ENCODE assay signal across 11 cellular contexts in the genomic region with DNA sequence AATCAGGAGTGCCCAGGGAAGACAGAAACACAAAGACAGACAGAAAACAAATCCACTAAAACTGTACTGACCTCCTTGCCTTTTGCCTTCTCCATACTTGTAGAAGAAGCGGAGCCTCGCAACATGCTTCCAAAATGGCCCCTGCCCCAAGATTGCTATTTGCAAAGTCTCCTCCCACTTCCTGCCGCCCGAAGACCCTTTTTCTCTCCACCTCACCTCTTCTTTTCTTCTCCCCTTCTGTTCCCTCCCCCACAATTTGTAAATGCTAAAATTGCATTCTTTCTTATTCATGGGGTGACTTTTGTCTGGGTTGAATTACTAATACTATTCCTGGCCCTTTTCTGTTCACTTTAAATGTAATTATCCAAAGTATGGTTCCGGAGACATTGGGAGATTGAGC. TPM values are rescaled to one million over a fixed set of nuclear protein-coding genes. Genes with fewer than 3 reads are reported as not detected.
A peak's percentile ranks its signal among the peaks of the same experiment; 100 is the strongest.
DNase-seq lines count a peak whose midpoint lies in the region; ATAC-seq, FAIRE-seq and TF ChIP-seq lines count a peak whose summit lies in the region.
"Had no signal": no experiment of that assay in that cellular context is flagged by ENCODE, and none has a peak within 500 bp of the region (broad histone marks: within the 10 kb centered on the region; RNA-seq: fewer than 3 reads in every experiment).

A gene with protein sequence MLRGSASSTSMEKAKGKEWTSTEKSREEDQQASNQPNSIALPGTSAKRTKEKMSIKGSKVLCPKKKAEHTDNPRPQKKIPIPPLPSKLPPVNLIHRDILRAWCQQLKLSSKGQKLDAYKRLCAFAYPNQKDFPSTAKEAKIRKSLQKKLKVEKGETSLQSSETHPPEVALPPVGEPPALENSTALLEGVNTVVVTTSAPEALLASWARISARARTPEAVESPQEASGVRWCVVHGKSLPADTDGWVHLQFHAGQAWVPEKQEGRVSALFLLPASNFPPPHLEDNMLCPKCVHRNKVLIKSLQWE (minus strand): TSS at position 154 of the 400 bp plus-strand sequence. CDS start 29 bp downstream, at position 125.

- in situ Hi-C loops in GM13976 (cut with MboI; ENCODE audit: low sequenced_read_pairs, unreplicated experiment) = no loop called here

- H3K4me1 ChIP-seq in A549 (peaks cover 15% of the 10 kb centered on the region; the same call in 2 of the 3 replicates), NT2/D1 (ENCODE audit: insufficient read depth, insufficient read length) (no peaks in the 10 kb centered on the region), adrenal gland (replicated peaks in 1 of 2) (peaks cover 0 to 8% of the 10 kb centered on the region in 2 donors)

- ATAC-seq in A549 = no peak

- H3K27me3 Mint-ChIP-seq in nephron progenitor cell (ENCODE audit: low read depth, poor library complexity) = peaks cover 7% of the 10 kb centered on the region

- H3K4me3 Mint-ChIP-seq in nephron progenitor cell = peak within 1 kb of the TSS; percentile 96

- H3K36me3 ChIP-seq in NT2/D1 (ENCODE audit: insufficient read depth, insufficient read length, low read length) (peaks cover 45% of the 10 kb centered on the region), adrenal gland (replicated peaks in 1 of 2) (no peaks in the 10 kb centered on the region)

- H3K27ac ChIP-seq in A549 (no peak within 1 kb of the TSS; a peak in 1 of 6 replicates), adrenal gland (no peak within 1 kb of the TSS)

- no peak for TF ChIP-seq RAD21 in A549 (conservative IDR thresholded peaks at IDR 0.05 in 1 of 2, IDR thresholded peaks at IDR 0.05 in 1 of 2)

- H3K9me3 Mint-ChIP-seq in nephron progenitor cell = peaks cover 9% of the 10 kb centered on the region

- no peaks in the 10 kb centered on the region for H3K27me3 ChIP-seq in NT2/D1 (ENCODE audit: insufficient read depth, insufficient read length)
- H3K27me3 ChIP-seq in adrenal gland = no peaks in the 10 kb centered on the region

- CTCF ChIA-PET in A549 (lab: Yijun Ruan, JAX) = no interaction called here

- FAIRE-seq in A549 (lab: Jason Lieb, UNC) (no peak), H54 (lab: Jason Lieb, UNC) (no peak)

- peaks cover 16% of the 10 kb centered on the region for H3K36me3 Mint-ChIP-seq in nephron progenitor cell (ENCODE audit: low read depth)

- DNase-seq in A549 (ENCODE audit: low read depth in 1 of 2, low spot score in 1 of 2) (no peak), NT2/D1 (ENCODE audit: low read depth, low spot score) (peak; percentile 87), epithelial cell of proximal tubule (ENCODE audit: low read depth) (no peak), nephron progenitor cell (peak; percentile 35), NCI-H2029 (lab: John Stamatoyannopoulos, UW) (no peak), H54 (ENCODE audit: insufficient read length, low spot score) (no peak), GM13976 (ENCODE audit: low spot score) (no peak), adrenal gland (no peak)
- DNase-seq: Calu3; MV-4-11; stimulated activated CD4-positive, alpha-beta T cell treated with anti-CD3 and anti-CD28 coated beads, Interleukin-4, amount 100 ng/mL, for 1 hour had no signal

- TF ChIP-seq CTCF in A549 (IDR thresholded peaks at IDR 0.05) = no peak
- no peak for TF ChIP-seq CTCF in epithelial cell of proximal tubule (conservative IDR thresholded peaks at IDR 0.05; ENCODE audit: low read depth, low read length)
- TF ChIP-seq CTCF in nephron progenitor cell (IDR thresholded peaks at IDR 0.05) = no peak
- TF ChIP-seq CTCF in GM13976 (IDR thresholded peaks at IDR 0.05; ENCODE audit: borderline replicate concordance, control extremely low read depth, extremely low read depth, insufficient read depth, missing control alignments) = no peak
- no peak for TF ChIP-seq CTCF in adrenal gland (IDR thresholded peaks at IDR 0.05)

- TF ChIP-seq EP300 in A549 (IDR thresholded peaks at IDR 0.05) = no peak

- TF ChIP-seq POLR2A in A549 (IDR thresholded peaks at IDR 0.05; ENCODE audit: low read length) = no peak
- TF ChIP-seq POLR2A in H54 (IDR thresholded peaks at IDR 0.05; ENCODE audit: low read depth, low read length) = no peak
- no peak for TF ChIP-seq POLR2A in adrenal gland (IDR thresholded peaks at IDR 0.05)

- H3K4me3 ChIP-seq in A549 (no peak within 1 kb of the TSS), NT2/D1 (ENCODE audit: insufficient read length, low read depth) (peak within 1 kb of the TSS; percentile 76), epithelial cell of proximal tubule (ENCODE audit: low read depth, low read length) (peak within 1 kb of the TSS; percentile 43), adrenal gland (peak within 1 kb of the TSS in 1 of 4 donors; percentile 52)

- peak within 1 kb of the TSS; percentile 93 for H3K27ac Mint-ChIP-seq in nephron progenitor cell

- H3K4me2 ChIP-seq in A549 = peak within 1 kb of the TSS; percentile 26; the same call in 2 of the 3 replicates

- WGBS in A549 (ENCODE audit: missing lambda C conversion rate) = 95% methylated on average over 5 of the region's 5 CpGs
- WGBS in adrenal gland, 4 donors = 57 to 63% (median 60%) methylated on average over 5 of the region's 5 CpGs

- intact Hi-C loops in adrenal gland (cut with DNase I) = no loop called here

- H3K9me3 ChIP-seq in A549 (no peaks in the 10 kb centered on the region), NT2/D1 (ENCODE audit: insufficient read depth, low read length) (no peaks in the 10 kb centered on the region), adrenal gland (replicated peaks in 1 of 3) (no peaks in the 10 kb centered on the region)

- H3K4me1 Mint-ChIP-seq in nephron progenitor cell = peaks cover 68% of the 10 kb centered on the region

- H3K9ac ChIP-seq in NT2/D1 (ENCODE audit: insufficient read length, low read depth) = peak within 1 kb of the TSS; percentile 80

- POLR2A ChIA-PET in A549 (lab: Yijun Ruan, JAX) = no interaction called here

TF ChIP-seq in A549, 52 proteins besides CTCF, POLR2A, EP300 and RAD21:
- no peak for TF ChIP-seq KDM1A (IDR thresholded peaks at IDR 0.05; ENCODE audit: low read depth)
- TF ChIP-seq NPAS2 (CRISPR knock-in tag; IDR thresholded peaks at IDR 0.05; ENCODE audit: borderline replicate concordance) = no peak
- no peak for TF ChIP-seq CHD4 (IDR thresholded peaks at IDR 0.05; ENCODE audit: borderline replicate concordance)
- TF ChIP-seq, protein P1, sequence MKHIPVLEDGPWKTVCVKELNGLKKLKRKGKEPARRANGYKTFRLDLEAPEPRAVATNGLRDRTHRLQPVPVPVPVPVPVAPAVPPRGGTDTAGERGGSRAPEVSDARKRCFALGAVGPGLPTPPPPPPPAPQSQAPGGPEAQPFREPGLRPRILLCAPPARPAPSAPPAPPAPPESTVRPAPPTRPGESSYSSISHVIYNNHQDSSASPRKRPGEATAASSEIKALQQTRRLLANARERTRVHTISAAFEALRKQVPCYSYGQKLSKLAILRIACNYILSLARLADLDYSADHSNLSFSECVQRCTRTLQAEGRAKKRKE (CRISPR knock-in tag; IDR thresholded peaks at IDR 0.05; ENCODE audit: low read depth) = no peak

RNA-seq across cellular contexts. Expression of the gene that starts here (rescaled TPM):
- not detected in 2 replicates for polyA plus RNA-seq in A549 (2011; rRNA removed)
- not detected in 2 replicates for polyA plus RNA-seq in A549 (2012; cell fraction: cytosol; rRNA removed)
- not detected in 2 replicates for polyA plus RNA-seq in A549 (2012; cell fraction: nucleus; rRNA removed)
- not detected in 3 replicates for polyA plus RNA-seq in A549 (2017; fragmentation: RNase III; extraction: RNeasy Plus Mini Kit Qiagen cat#74134 plus additional on column Dnase treatment)
- polyA minus RNA-seq in A549 (2011; rRNA and poly(A)+ RNA removed) = not detected in 2 replicates
- total RNA-seq in epithelial cell of proximal tubule = not detected in 2 replicates
- total RNA-seq in adrenal gland = under 1 TPM in 4 of 8 donors, not detected in 4; 0.26 to 0.79 (median 0.62) TPM
- under 1 TPM in 2 of 3 donors, not detected in 1; 0.16 to 0.20 TPM for polyA plus RNA-seq in adrenal gland
- total RNA-seq: Calu3 had no signal

Comparison
In these comparisons a context has a peak if more than half of its experiments do, and no peak if none do; other contexts are left out.
1. DNase-seq: peak in NT2/D1 (single experiment) and nephron progenitor cell (single experiment); none in A549 (0 of 2), epithelial cell of proximal tubule (single experiment), NCI-H2029 (single experiment), H54 (single experiment), GM13976 (single experiment) and adrenal gland (0 of 7).